In genomic region chr22:35257321-35258143, GRCh38 we compare ENCODE assay signal across 1 cellular context.
TF ChIP-seq lines count a peak whose summit lies in the region.

HMGXB4 (plus strand) TSS chr22:35257493; CDS start chr22:35262391, 4,898 bp downstream.

TF ChIP-seq in H1, 55 proteins besides CTCF, POLR2A, EP300 and RAD21 (continued from another document):
- no peak for TF ChIP-seq BRCA1 (IDR thresholded peaks at IDR 0.05; ENCODE audit: low read depth, low read length)
- no peak for TF ChIP-seq ATF3 (IDR thresholded peaks at IDR 0.05; ENCODE audit: insufficient read depth, low read depth, low read length)
- peak; percentile 99 for TF ChIP-seq TAF1 (IDR thresholded peaks at IDR 0.05; ENCODE audit: low read depth, low read length)
- TF ChIP-seq GTF2F1 (IDR thresholded peaks at IDR 0.05; ENCODE audit: borderline replicate concordance, low read depth, low read length): peak; percentile 84; the same call in 1 of the 2 replicates
- peak in 1 of 2 experiments; percentile 83; a peak in 2 of 4 replicates for TF ChIP-seq HDAC2 (IDR thresholded peaks at IDR 0.05; ENCODE audit: borderline replicate concordance in 1 of 2, low read depth in 2 of 2, low read length in 2 of 2)
- TF ChIP-seq TAF7 (optimal IDR thresholded peaks at IDR 0.05; ENCODE audit: borderline replicate concordance, low read depth, low read length): peak; percentile 94
- peak; percentile 98 for TF ChIP-seq SRF (IDR thresholded peaks at IDR 0.05; ENCODE audit: low read depth, low read length)
- no peak for TF ChIP-seq SAP30 (IDR thresholded peaks at IDR 0.05; ENCODE audit: insufficient read depth, insufficient replicate concordance, low read length)
- TF ChIP-seq SIX5 (IDR thresholded peaks at IDR 0.05; ENCODE audit: low read depth, low read length): 0 out of 2 replicates have a peak, but pooled peaks have one; percentile 6
- TF ChIP-seq CREB1 (IDR thresholded peaks at IDR 0.05): 0 out of 2 replicates have a peak, but pooled peaks have one; percentile 21
- TF ChIP-seq KDM5A (IDR thresholded peaks at IDR 0.05; ENCODE audit: low read length): peak; percentile 81
- no peak for TF ChIP-seq POU5F1 (IDR thresholded peaks at IDR 0.05; ENCODE audit: low read depth, low read length)
- TF ChIP-seq YY1 (IDR thresholded peaks at IDR 0.05; ENCODE audit: low read depth, low read length): peak; percentile 99
- TF ChIP-seq TCF12 (IDR thresholded peaks at IDR 0.05; ENCODE audit: low read depth, low read length): no peak
- TF ChIP-seq NANOG (IDR thresholded peaks at IDR 0.05; ENCODE audit: insufficient read depth, low read depth, low read length, poor library complexity, severe bottlenecking): peak; percentile 9
- no peak for TF ChIP-seq CHD7 (IDR thresholded peaks at IDR 0.05; ENCODE audit: insufficient replicate concordance, low read length)
- TF ChIP-seq SIN3A (conservative IDR thresholded peaks at IDR 0.05 in 1 of 2, IDR thresholded peaks at IDR 0.05 in 1 of 2; ENCODE audit: low read depth in 1 of 2, low read length in 2 of 2): peak; percentile 75 to 84; a peak in 3 of 4 replicates
- TF ChIP-seq CHD1 (IDR thresholded peaks at IDR 0.05; ENCODE audit: low read depth, low read length): peak; percentile 84
- no peak for TF ChIP-seq USF2 (IDR thresholded peaks at IDR 0.05; ENCODE audit: low read length)
- no peak for TF ChIP-seq SP4 (IDR thresholded peaks at IDR 0.05; ENCODE audit: low read length)
- TF ChIP-seq CTBP2 (IDR thresholded peaks at IDR 0.05; ENCODE audit: borderline replicate concordance, insufficient read depth, insufficient read length, low read length): no peak
TF ChIP-seq in H1: peak in this region for 23.
